6 cellular contexts compared by ENCODE assay signal in genomic region chr14:95689441-95689840, GRCh38. TPM values are rescaled to one million over a fixed set of nuclear protein-coding genes. Genes with fewer than 3 reads are reported as not detected.
"Had no signal": no experiment of that assay in that cellular context is flagged by ENCODE, and none has a peak within 500 bp of the region (broad histone marks: within the 10 kb centered on the region; RNA-seq: fewer than 3 reads in every experiment).

No MANE protein-coding gene starts in this region.

- ATAC-seq: K562 had no signal

- H3K9me3 Mint-ChIP-seq: H9 had no signal

- H3K4me3 ChIP-seq: GM23248, K562 had no signal

- H3K9ac ChIP-seq: GM23248 had no signal

- H3K4me3 Mint-ChIP-seq: H9 had no signal

- H2AFZ ChIP-seq: GM23248 had no signal

- DNase-seq: GM23248, H9, HCEC 1CT, IMR-90 had no signal

- H3K27ac ChIP-seq: GM23248 had no signal

RNA-seq across cellular contexts. Expression of gene TCL1B, which starts 3.2 kb away (rescaled TPM):
- total RNA-seq: GM23248, HT-29, IMR-90, K562 had no signal
- polyA plus RNA-seq: GM23248, IMR-90, K562 had no signal

RNA-seq across cellular contexts. Expression of gene TCL1A, which starts 24.5 kb away (rescaled TPM):
- total RNA-seq: GM23248, H9, HT-29, IMR-90, K562 had no signal
- polyA plus RNA-seq: GM23248, IMR-90 had no signal
